Comparison of ENCODE assay signal across 9 cellular contexts in genomic region chr3:167734498-167735232, GRCh38. TPM values are rescaled to one million over a fixed set of nuclear protein-coding genes. Genes with fewer than 3 reads are reported as not detected.
DNase-seq lines count a peak whose midpoint lies in the region; ATAC-seq and TF ChIP-seq lines count a peak whose summit lies in the region.
"Had no signal": no experiment of that assay in that cellular context is flagged by ENCODE, and none has a peak within 500 bp of the region (broad histone marks: within the 10 kb centered on the region; RNA-seq: fewer than 3 reads in every experiment).

Gene PDCD10 (minus strand): TSS chr3:167734892. CDS start chr3:167720157, 14,735 bp downstream.

- H3K27ac Mint-ChIP-seq in activated B cell treated with CpG ODN at 0.5 μM for 24 hours (no peak within 1 kb of the TSS), immature natural killer cell (no peak within 1 kb of the TSS)
- H3K27ac Mint-ChIP-seq: dendritic cell treated with granulocyte-macrophage colony-stimulating factor and Interleukin-4, amounts not matched to agents 40 ng/mL and 50 ng/mL, for 4 days had no signal

- H3K4me3 Mint-ChIP-seq in activated B cell treated with CpG ODN at 0.5 μM for 24 hours: no peak within 1 kb of the TSS
- H3K4me3 Mint-ChIP-seq in immature natural killer cell: no peak within 1 kb of the TSS
- H3K4me3 Mint-ChIP-seq: dendritic cell treated with granulocyte-macrophage colony-stimulating factor and Interleukin-4, amounts not matched to agents 40 ng/mL and 50 ng/mL, for 4 days had no signal

- H3K9me3 Mint-ChIP-seq in activated B cell treated with CpG ODN at 0.5 μM for 24 hours (no peaks in the 10 kb centered on the region), immature natural killer cell (no peaks in the 10 kb centered on the region)
- H3K9me3 Mint-ChIP-seq: dendritic cell treated with granulocyte-macrophage colony-stimulating factor and Interleukin-4, amounts not matched to agents 40 ng/mL and 50 ng/mL, for 4 days had no signal

- ATAC-seq in GM19025 (IDR thresholded peaks at IDR 0.05; ENCODE audit: low read depth, unreplicated experiment): peak; percentile 79
- peak; percentile 89 for ATAC-seq in HG03280 (IDR thresholded peaks at IDR 0.05; ENCODE audit: unreplicated experiment)
- peak; percentile 87 for ATAC-seq in activated B cell treated with CpG ODN at 0.5 μM for 24 hours (ENCODE audit: low read depth)

- CTCF ChIA-PET in activated B cell treated with CpG ODN at 0.5 μM for 24 hours (lab: Charles Lee): interaction anchor here (1.2 to 1.7 kb wide), 4 partner anchors 15 to 354 kb away, joined by 3 to 10 read pairs (median 6); partner anchors contain the start of gene ZBBX

- H3K36me3 Mint-ChIP-seq in activated B cell treated with CpG ODN at 0.5 μM for 24 hours (ENCODE audit: low read depth) (peaks cover 12% of the 10 kb centered on the region), immature natural killer cell (no peaks in the 10 kb centered on the region)

- peak; percentile 97 for DNase-seq in AG10803 (ENCODE audit: low read depth)
- DNase-seq in NCI-H345 (lab: John Stamatoyannopoulos, UW): peak; percentile 98
- peak; percentile 87 for DNase-seq in activated B cell treated with CpG ODN at 0.5 μM for 24 hours
- DNase-seq in central memory CD4-positive, alpha-beta T cell: peak; percentile 99
- peak; percentile 95 for DNase-seq in immature natural killer cell
- DNase-seq in smooth muscle cell of the brain vasculature (ENCODE audit: low read depth, low spot score): peak; percentile 96

- POLR2A ChIA-PET in activated B cell treated with CpG ODN at 0.5 μM for 24 hours (lab: Charles Lee): interaction anchor here (1.0 to 3.1 kb wide), 3 partner anchors 15 to 44 kb away, joined by 3 to 21 read pairs (median 9); no protein-coding TSS in a partner anchor

- H3K27me3 Mint-ChIP-seq in activated B cell treated with CpG ODN at 0.5 μM for 24 hours (no peaks in the 10 kb centered on the region), immature natural killer cell (ENCODE audit: low read depth in 3 of 3) (no peaks in the 10 kb centered on the region)
- H3K27me3 Mint-ChIP-seq: dendritic cell treated with granulocyte-macrophage colony-stimulating factor and Interleukin-4, amounts not matched to agents 40 ng/mL and 50 ng/mL, for 4 days had no signal

- intact Hi-C loops in activated B cell treated with CpG ODN at 0.5 μM for 24 hours (cut with micrococcal nuclease): loop anchor here (1.0 to 5.0 kb wide), 9 partner anchors 9 to 361 kb away; partner anchors contain the start of genes GOLIM4 and ZBBX

- TF ChIP-seq CTCF in AG10803 (conservative IDR thresholded peaks at IDR 0.05; ENCODE audit: low read length): no peak
- no peak for TF ChIP-seq CTCF in activated B cell treated with CpG ODN at 0.5 μM for 24 hours (IDR thresholded peaks at IDR 0.05)

- H3K4me1 Mint-ChIP-seq in activated B cell treated with CpG ODN at 0.5 μM for 24 hours (peaks cover 27% of the 10 kb centered on the region), immature natural killer cell (peaks cover 2 to 8% of the 10 kb centered on the region in 2 donors)

- peak within 1 kb of the TSS; percentile 94 for H3K4me3 ChIP-seq in AG10803 (ENCODE audit: low read length)

RNA-seq across cellular contexts. Expression of gene PDCD10, which starts in this region (rescaled TPM):
- 54.0 and 54.8 TPM in 2 replicates for total RNA-seq in activated B cell treated with CpG ODN at 0.5 μM for 24 hours
- polyA plus RNA-seq in immature natural killer cell: 100 to 1,000 TPM in 2 of 3 donors, 10 to 100 TPM in 1; 93.4 to 126 (median 106) TPM

Comparison
In these comparisons a context has a peak if more than half of its experiments do, and no peak if none do; other contexts are left out.
1. Peak in every context shown above with its lines: DNase-seq, ATAC-seq and H3K4me3 ChIP-seq.